ENCODE assay signal across 11 cellular contexts in genomic region chr12:26629864-26630263, GRCh38.
DNase-seq lines count a peak whose midpoint lies in the region; TF ChIP-seq lines count a peak whose summit lies in the region.
"Had no signal": no experiment of that assay in that cellular context is flagged by ENCODE, and none has a peak within 500 bp of the region (broad histone marks: within the 10 kb centered on the region; RNA-seq: fewer than 3 reads in every experiment).

No MANE protein-coding gene starts in this region.

- peaks cover 23% of the 10 kb centered on the region for H3K36me3 Mint-ChIP-seq in endodermal cell (ENCODE audit: low read depth)
- H3K36me3 Mint-ChIP-seq in type B pancreatic cell, result peaks cover 43% of the 10 kb centered on the region

- no peaks in the 10 kb centered on the region for H3K4me1 ChIP-seq in endodermal cell (ENCODE audit: control insufficient read depth, insufficient read depth, low read length)

- WGBS in endodermal cell (ENCODE audit: insufficient coverage in 1 of 2, insufficient read length in 1 of 2), 2 experiments, result 31 to 47% methylated on average over 1 of the region's 1 CpG

- H3K36me3 ChIP-seq in endodermal cell (ENCODE audit: control insufficient read depth, insufficient read depth, low read length), result no peaks in the 10 kb centered on the region

- H3K4me3 ChIP-seq in AG10803 (ENCODE audit: low read length), result no peak overlapping the region
- H3K4me3 ChIP-seq in endodermal cell (ENCODE audit: low read length), result no peak overlapping the region
- H3K4me3 ChIP-seq: coronary artery, lung had no signal

- H3K27me3 Mint-ChIP-seq in endodermal cell (ENCODE audit: insufficient read depth) (no peaks in the 10 kb centered on the region), type B pancreatic cell (no peaks in the 10 kb centered on the region)
- H3K27me3 Mint-ChIP-seq: activated CD4-positive, alpha-beta T cell treated with anti-CD3 and anti-CD28 coated beads, Interleukin-2, amount 10 ng/mL, durations not matched to agents 7 days and 5 days had no signal

- no peak overlapping the region for H3K27ac ChIP-seq in endodermal cell (ENCODE audit: low read depth, low read length)
- H3K27ac ChIP-seq: coronary artery had no signal

- H3K4me3 Mint-ChIP-seq in endodermal cell (no peak overlapping the region), type B pancreatic cell (no peak overlapping the region)
- H3K4me3 Mint-ChIP-seq: activated CD4-positive, alpha-beta T cell treated with anti-CD3 and anti-CD28 coated beads, Interleukin-2, amount 10 ng/mL, durations not matched to agents 7 days and 5 days had no signal

- peak; percentile 30 for DNase-seq in AG10803 (ENCODE audit: low read depth)
- peak; percentile 35 for DNase-seq in LHCN-M2 (ENCODE audit: low read depth)
- DNase-seq in endodermal cell, result no peak
- DNase-seq in myocyte (ENCODE audit: low read depth), result peak; percentile 31
- no peak for DNase-seq in D341Med (ENCODE audit: low spot score)
- no peak for DNase-seq in epidermal melanocyte (ENCODE audit: insufficient read length, low spot score)
- DNase-seq in type B pancreatic cell (ENCODE audit: extremely low spot score, unreplicated experiment), result no peak
- DNase-seq in stimulated activated CD4-positive, alpha-beta T cell treated with anti-CD3 and anti-CD28 coated beads, Interleukin-2, amount 100 ng/mL, for 48 hours, result no peak
- DNase-seq: activated CD4-positive, alpha-beta T cell treated with anti-CD3 and anti-CD28 coated beads, Interleukin-2, amount 10 ng/mL, durations not matched to agents 7 days and 5 days had no signal

- H3K9me3 Mint-ChIP-seq in endodermal cell (no peaks in the 10 kb centered on the region), type B pancreatic cell (peaks cover 4% of the 10 kb centered on the region)
- H3K9me3 Mint-ChIP-seq: activated CD4-positive, alpha-beta T cell treated with anti-CD3 and anti-CD28 coated beads, Interleukin-2, amount 10 ng/mL, durations not matched to agents 7 days and 5 days had no signal

- no peaks in the 10 kb centered on the region for H3K9me3 ChIP-seq in endodermal cell (ENCODE audit: control insufficient read depth, low read length)

- no peaks in the 10 kb centered on the region for H3K27me3 ChIP-seq in endodermal cell (ENCODE audit: control insufficient read depth, insufficient read depth, low read length, poor library complexity, severe bottlenecking)

- peak overlapping the region; percentile 36 for H3K27ac Mint-ChIP-seq in endodermal cell
- H3K27ac Mint-ChIP-seq in type B pancreatic cell, result no peak overlapping the region
- H3K27ac Mint-ChIP-seq: activated CD4-positive, alpha-beta T cell treated with anti-CD3 and anti-CD28 coated beads, Interleukin-2, amount 10 ng/mL, durations not matched to agents 7 days and 5 days had no signal

- TF ChIP-seq CTCF in AG10803 (conservative IDR thresholded peaks at IDR 0.05; ENCODE audit: low read length), result peak; percentile 53
- TF ChIP-seq CTCF in endodermal cell (conservative IDR thresholded peaks at IDR 0.05), result peak; percentile 81
- TF ChIP-seq CTCF in type B pancreatic cell (conservative IDR thresholded peaks at IDR 0.05), result no peak

- H3K9ac ChIP-seq in endodermal cell (ENCODE audit: extremely low read depth, low read length, poor library complexity, severe bottlenecking), result no peak overlapping the region

- H3K4me1 Mint-ChIP-seq in endodermal cell (peaks cover 7% of the 10 kb centered on the region), type B pancreatic cell (ENCODE audit: unreplicated experiment) (peaks cover 9% of the 10 kb centered on the region)

Comparison
In these comparisons a context has a peak if more than half of its experiments do, and no peak if none do; other contexts are left out.
1. DNase-seq: peak in AG10803 (single experiment), LHCN-M2 (single experiment) and myocyte (single experiment); none in endodermal cell (single experiment), D341Med (single experiment), epidermal melanocyte (single experiment), type B pancreatic cell (single experiment) and stimulated activated CD4-positive, alpha-beta T cell treated with anti-CD3 and anti-CD28 coated beads, Interleukin-2, amount 100 ng/mL, for 48 hours (0 of 2).